19 cellular contexts compared by ENCODE assay signal in genomic region chr1:16129316-16129715, GRCh38. TPM values are rescaled to one million over a fixed set of nuclear protein-coding genes. Genes with fewer than 3 reads are reported as not detected.
"Had no signal": no experiment of that assay in that cellular context is flagged by ENCODE, and none has a peak within 500 bp of the region (broad histone marks: within the 10 kb centered on the region; RNA-seq: fewer than 3 reads in every experiment).

No MANE protein-coding gene starts in this region.

- H3K9me3 Mint-ChIP-seq: natural killer cell treated with Interleukin-12 subunit alpha and Interleukin-12 subunit beta and Interleukin-15 and Interleukin-18, amount 100 ng/mL, for 72 hours; neural progenitor cell had no signal

- H3K4me3 ChIP-seq: hepatocyte, lower lobe of right lung, neural progenitor cell, psoas muscle, thyroid gland, upper lobe of left lung, uterus had no signal

- H3K27me3 ChIP-seq: foreskin keratinocyte, hepatocyte, neural progenitor cell, thyroid gland, upper lobe of left lung, uterus had no signal

- H3K27ac ChIP-seq: foreskin keratinocyte, hepatocyte, lower lobe of right lung, neural progenitor cell, psoas muscle, thyroid gland, upper lobe of left lung had no signal

- H3K4me3 Mint-ChIP-seq: natural killer cell treated with Interleukin-12 subunit alpha and Interleukin-12 subunit beta and Interleukin-15 and Interleukin-18, amount 100 ng/mL, for 72 hours; neural progenitor cell had no signal

- ATAC-seq: foreskin keratinocyte; lower lobe of right lung; natural killer cell treated with Interleukin-12 subunit alpha and Interleukin-12 subunit beta and Interleukin-15 and Interleukin-18, amount 100 ng/mL, for 72 hours had no signal

- H3K9ac ChIP-seq: neural progenitor cell had no signal

- H3K36me3 Mint-ChIP-seq: natural killer cell treated with Interleukin-12 subunit alpha and Interleukin-12 subunit beta and Interleukin-15 and Interleukin-18, amount 100 ng/mL, for 72 hours had no signal

- H3K4me1 ChIP-seq: lower lobe of right lung, neural progenitor cell, psoas muscle, thyroid gland, uterus had no signal

- H3K36me3 ChIP-seq: neural progenitor cell, uterus had no signal

- H3K27ac Mint-ChIP-seq: natural killer cell treated with Interleukin-12 subunit alpha and Interleukin-12 subunit beta and Interleukin-15 and Interleukin-18, amount 100 ng/mL, for 72 hours; neural progenitor cell had no signal

- DNase-seq: effector memory CD4-positive, alpha-beta T cell; foreskin keratinocyte; kidney glomerular epithelial cell; lower lobe of right lung; mesenchymal stem cell; midbrain; occipital lobe; psoas muscle; retina; small intestine; stimulated activated CD4-positive, alpha-beta T cell treated with anti-CD3 and anti-CD28 coated beads, Interleukin-12 subunit alpha, Interleukin-12 subunit beta, amount 100 ng/mL, for 4 hours; stimulated activated naive CD4-positive, alpha-beta T cell treated with Interleukin-2 at 50 U/mL for 16 hours; thyroid gland; upper lobe of left lung; uterus had no signal

- FAIRE-seq: small intestine had no signal

- H3K9me3 ChIP-seq: lower lobe of right lung, psoas muscle, thyroid gland, upper lobe of left lung, uterus had no signal

RNA-seq across cellular contexts. Expression of gene EPHA2, which starts 26.6 kb away (rescaled TPM):
- total RNA-seq: natural killer cell treated with Interleukin-12 subunit alpha and Interleukin-12 subunit beta and Interleukin-15 and Interleukin-18, amount 100 ng/mL, for 72 hours had no signal

RNA-seq across cellular contexts. Expression of gene FAM131C, which starts 55.9 kb away (rescaled TPM):
- total RNA-seq: left lobe of liver; lower lobe of right lung; natural killer cell treated with Interleukin-12 subunit alpha and Interleukin-12 subunit beta and Interleukin-15 and Interleukin-18, amount 100 ng/mL, for 72 hours; psoas muscle had no signal
